In genomic region chrX:95703696-95704095, GRCh38 we compare ENCODE assay signal across 14 cellular contexts.
DNase-seq lines count a peak whose midpoint lies in the region; ATAC-seq and TF ChIP-seq lines count a peak whose summit lies in the region.
"Had no signal": no experiment of that assay in that cellular context is flagged by ENCODE, and none has a peak within 500 bp of the region (broad histone marks: within the 10 kb centered on the region; RNA-seq: fewer than 3 reads in every experiment).

No MANE protein-coding gene starts in this region.

- H3K9ac ChIP-seq in MM.1S (ENCODE audit: low read length) = no peak overlapping the region

- POLR2A ChIA-PET in CD4-positive, alpha-beta T cell (lab: Charles Lee) = no interaction called here

- no peaks in the 10 kb centered on the region for H3K27me3 Mint-ChIP-seq in CD4-positive, alpha-beta T cell

- peaks cover 5% of the 10 kb centered on the region for H3K9me3 Mint-ChIP-seq in CD4-positive, alpha-beta T cell

- H3K27ac Mint-ChIP-seq in CD4-positive, alpha-beta T cell = no peak overlapping the region

- peaks cover 11% of the 10 kb centered on the region for H3K4me1 ChIP-seq in MM.1S (ENCODE audit: low read length)
- no peaks in the 10 kb centered on the region for H3K4me1 ChIP-seq in right cardiac atrium (ENCODE audit: control insufficient read depth, insufficient read depth, low read length)
- H3K4me1 ChIP-seq: Peyer's patch had no signal

- WGBS in right cardiac atrium = 73% methylated on average over 1 of the region's 1 CpG

- no peaks in the 10 kb centered on the region for H3K79me2 ChIP-seq in MM.1S (ENCODE audit: low read length)

- DNase-seq in COLO829 (ENCODE audit: low spot score) (peak; percentile 7), MM.1S (peak; percentile 89), choroid plexus epithelial cell (ENCODE audit: low read depth) (peak; percentile 1), iris pigment epithelial cell (ENCODE audit: low read depth) (peak; percentile 1), occipital lobe (lab: John Stamatoyannopoulos, UW) (no peak), right cardiac atrium (no peak)
- DNase-seq in CD4-positive, alpha-beta T cell = no peak
- DNase-seq: H7, NCI-H2029, NCI-H2171 treated with DMSO at 0.1 percent for 48 hours, NCI-H510A treated with DMSO at 0.1 percent for 48 hours, Peyer's patch, SIG-M5 had no signal

- no peaks in the 10 kb centered on the region for H3K36me3 ChIP-seq in MM.1S (replicated peaks; ENCODE audit: insufficient read depth, low read length)
- H3K36me3 ChIP-seq: Peyer's patch had no signal

- no peaks in the 10 kb centered on the region for H4K20me1 ChIP-seq in MM.1S (ENCODE audit: insufficient read depth, low read length)

- CTCF ChIA-PET in CD4-positive, alpha-beta T cell (lab: Charles Lee) = no interaction called here

- no peaks in the 10 kb centered on the region for H3K36me3 Mint-ChIP-seq in CD4-positive, alpha-beta T cell (ENCODE audit: low read depth)

- H3F3A ChIP-seq in MM.1S (ENCODE audit: insufficient read depth, low read length) = peaks cover 4% of the 10 kb centered on the region

- H3K9me2 ChIP-seq in MM.1S (replicated peaks; ENCODE audit: insufficient read depth, low read length) = no peaks in the 10 kb centered on the region

- intact Hi-C loops in CD4-positive, alpha-beta T cell (cut with DNase I, micrococcal nuclease) = no loop called here
- intact Hi-C loops in right cardiac atrium (cut with DNase I) = no loop called here

- no peaks in the 10 kb centered on the region for H3K4me1 Mint-ChIP-seq in CD4-positive, alpha-beta T cell (ENCODE audit: low read depth)

- peak overlapping the region; percentile 39; the same call in 1 of the 2 replicates for H3K4me2 ChIP-seq in MM.1S (ENCODE audit: low read depth, low read length)

- H3K27ac ChIP-seq in MM.1S (ENCODE audit: low read length) = peak overlapping the region; percentile 43; the same call in 1 of the 2 replicates
- H3K27ac ChIP-seq in CD4-positive, alpha-beta T cell (ENCODE audit: low read depth, low read length) = no peak overlapping the region
- H3K27ac ChIP-seq in right cardiac atrium (ENCODE audit: low read length) = no peak overlapping the region
- H3K27ac ChIP-seq: Peyer's patch had no signal

- H3K4me3 Mint-ChIP-seq in CD4-positive, alpha-beta T cell = no peak overlapping the region

- H3K27me3 ChIP-seq in MM.1S (replicated peaks; ENCODE audit: insufficient read depth, low read length) (no peaks in the 10 kb centered on the region), right cardiac atrium (ENCODE audit: control insufficient read depth, insufficient read depth) (no peaks in the 10 kb centered on the region)
- no peaks in the 10 kb centered on the region for H3K27me3 ChIP-seq in CD4-positive, alpha-beta T cell (ENCODE audit: control insufficient read depth, insufficient read depth, low read length)
- H3K27me3 ChIP-seq: Peyer's patch had no signal

- TF ChIP-seq CTCF in MM.1S (IDR thresholded peaks at IDR 0.05; ENCODE audit: low read length) (no peak), choroid plexus epithelial cell (conservative IDR thresholded peaks at IDR 0.05; ENCODE audit: low read depth, low read length) (no peak)
- no peak for TF ChIP-seq CTCF in CD4-positive, alpha-beta T cell (IDR thresholded peaks at IDR 0.05)

- H3K4me3 ChIP-seq in MM.1S (ENCODE audit: low read length) (no peak overlapping the region), choroid plexus epithelial cell (ENCODE audit: low read depth, low read length) (no peak overlapping the region), right cardiac atrium (ENCODE audit: low read length) (no peak overlapping the region)
- H3K4me3 ChIP-seq: Peyer's patch had no signal

- H2AFZ ChIP-seq in MM.1S (ENCODE audit: low read length) = no peak overlapping the region

- no peak for ATAC-seq in CD4-positive, alpha-beta T cell (ENCODE audit: poor library complexity)
- no peak for ATAC-seq in right cardiac atrium
- ATAC-seq in GM21390 (IDR thresholded peaks at IDR 0.05; ENCODE audit: unreplicated experiment) = no peak

- H3K9me3 ChIP-seq in MM.1S (replicated peaks; ENCODE audit: insufficient read depth, low read length) = no peaks in the 10 kb centered on the region
- no peaks in the 10 kb centered on the region for H3K9me3 ChIP-seq in CD4-positive, alpha-beta T cell (ENCODE audit: control insufficient read depth, low read length)
- no peaks in the 10 kb centered on the region for H3K9me3 ChIP-seq in right cardiac atrium (ENCODE audit: control insufficient read depth, low read length)
- H3K9me3 ChIP-seq: Peyer's patch had no signal

Comparison
In these comparisons a context has a peak if more than half of its experiments do, and no peak if none do; other contexts are left out.
1. DNase-seq: peak in COLO829 (single experiment), MM.1S (single experiment), choroid plexus epithelial cell (single experiment) and iris pigment epithelial cell (single experiment); none in occipital lobe (single experiment), CD4-positive, alpha-beta T cell (0 of 10) and right cardiac atrium (0 of 3).